In genomic region chr3:187186801-187187421, GRCh38 we compare ENCODE assay signal across 9 cellular contexts. TPM values are rescaled to one million over a fixed set of nuclear protein-coding genes. Genes with fewer than 3 reads are reported as not detected.
DNase-seq lines count a peak whose midpoint lies in the region; ATAC-seq, FAIRE-seq and TF ChIP-seq lines count a peak whose summit lies in the region.
"Had no signal": no experiment of that assay in that cellular context is flagged by ENCODE, and none has a peak within 500 bp of the region (broad histone marks: within the 10 kb centered on the region; RNA-seq: fewer than 3 reads in every experiment).

No MANE protein-coding gene starts in this region.

- H3K36me3 ChIP-seq in PC-3 (ENCODE audit: low read depth, low read length) (no peaks in the 10 kb centered on the region), prostate gland (no peaks in the 10 kb centered on the region)

- 48% methylated on average over 5 of the region's 5 CpGs for WGBS in prostate gland

- peaks cover 10% of the 10 kb centered on the region for H3F3A ChIP-seq in PC-3 (ENCODE audit: low read length, unreplicated experiment)

- H3K9me3 Mint-ChIP-seq in progenitor cell of endocrine pancreas (ENCODE audit: low read depth): no peaks in the 10 kb centered on the region
- no peaks in the 10 kb centered on the region for H3K9me3 Mint-ChIP-seq in endothelial cell (ENCODE audit: unreplicated experiment)

- no TSS peak for BruUV-seq in PC-3 (replicated peaks; lab: Mats Ljungman, UMichigan)

- H3K4me2 ChIP-seq in PC-3 (ENCODE audit: low read length): peak overlapping the region; percentile 50

- peaks cover 35% of the 10 kb centered on the region for H3K4me1 ChIP-seq in PC-3 (ENCODE audit: insufficient read depth, low read length)
- no peaks in the 10 kb centered on the region for H3K4me1 ChIP-seq in prostate gland (replicated peaks)

- ATAC-seq in PC-3: peak; percentile 85

- H3K9ac ChIP-seq in PC-3 (ENCODE audit: low read length): no peak overlapping the region

- peaks cover 17% of the 10 kb centered on the region for H3K27me3 Mint-ChIP-seq in progenitor cell of endocrine pancreas
- H3K27me3 Mint-ChIP-seq in endothelial cell (ENCODE audit: unreplicated experiment): no peaks in the 10 kb centered on the region

- H3K27me3 ChIP-seq in PC-3 (ENCODE audit: low read length) (no peaks in the 10 kb centered on the region), prostate gland (replicated peaks; ENCODE audit: insufficient read depth) (no peaks in the 10 kb centered on the region)

- no peaks in the 10 kb centered on the region for H3K79me2 ChIP-seq in PC-3 (ENCODE audit: low read length)

- H3K9me3 ChIP-seq in PC-3 (ENCODE audit: low read length) (no peaks in the 10 kb centered on the region), prostate gland (no peaks in the 10 kb centered on the region)

- H3K4me1 Mint-ChIP-seq in progenitor cell of endocrine pancreas (ENCODE audit: low read depth): peaks cover 3% of the 10 kb centered on the region
- H3K4me1 Mint-ChIP-seq in endothelial cell (ENCODE audit: unreplicated experiment): peaks cover 2% of the 10 kb centered on the region

- no peaks in the 10 kb centered on the region for H3K9me2 ChIP-seq in PC-3 (replicated peaks; ENCODE audit: low read length)

- DNase-seq in GM04504 (ENCODE audit: low read depth): peak; percentile 40
- peak; percentile 92 for DNase-seq in PC-3
- DNase-seq in fibroblast of the aortic adventitia (ENCODE audit: low read depth): peak; percentile 96
- DNase-seq in prostate gland (ENCODE audit: low spot score): peak; percentile 11
- DNase-seq in ecto neural progenitor cell (ENCODE audit: low spot score): no peak
- no peak for DNase-seq in progenitor cell of endocrine pancreas (ENCODE audit: low spot score, unreplicated experiment)
- DNase-seq in GM19239 (ENCODE audit: insufficient read length, low spot score): no peak
- DNase-seq in endothelial cell (ENCODE audit: low spot score): no peak
- DNase-seq: activated CD4-positive, CD25-positive, alpha-beta regulatory T cell treated with anti-CD3 and anti-CD28 coated beads, Interleukin-2, amount 50 U/mL, for 72 hours had no signal

- intact Hi-C loops in PC-3 (cut with micrococcal nuclease) (no loop called here), prostate gland (cut with DNase I) (no loop called here)

- CTCF ChIA-PET in PC-3 (lab: Charles Lee): interaction anchor here (0.9 kb wide), 1 partner anchor 33 kb away, joined by 7 read pairs; no protein-coding TSS in a partner anchor

- no peak for TF ChIP-seq POLR2A in prostate gland (IDR thresholded peaks at IDR 0.05)

- H3K36me3 Mint-ChIP-seq in progenitor cell of endocrine pancreas (ENCODE audit: insufficient read depth) (no peaks in the 10 kb centered on the region), endothelial cell (ENCODE audit: low read depth, unreplicated experiment) (no peaks in the 10 kb centered on the region)

- FAIRE-seq in GM19239 (lab: Jason Lieb, UNC): no peak

- no peaks in the 10 kb centered on the region for H4K20me1 ChIP-seq in PC-3 (ENCODE audit: low read length)

- H3K27ac ChIP-seq in PC-3 (ENCODE audit: low read length) (peak overlapping the region; percentile 83), prostate gland (peak overlapping the region; percentile 29 to 53)

- TF ChIP-seq CTCF in PC-3 (conservative IDR thresholded peaks at IDR 0.05; ENCODE audit: low read depth, low read length): no peak
- no peak for TF ChIP-seq CTCF in fibroblast of the aortic adventitia (IDR thresholded peaks at IDR 0.05; ENCODE audit: insufficient read depth, low read length)
- no peak for TF ChIP-seq CTCF in prostate gland (IDR thresholded peaks at IDR 0.05)
- no peak for TF ChIP-seq CTCF in progenitor cell of endocrine pancreas (IDR thresholded peaks at IDR 0.05; ENCODE audit: unreplicated experiment)
- no peak for TF ChIP-seq CTCF in endothelial cell (IDR thresholded peaks at IDR 0.05; ENCODE audit: unreplicated experiment)

- H3K4me3 ChIP-seq in PC-3 (ENCODE audit: low read length) (peak overlapping the region; percentile 30), fibroblast of the aortic adventitia (ENCODE audit: low read depth, low read length) (no peak overlapping the region), prostate gland (no peak overlapping the region)

- H3K27ac Mint-ChIP-seq in progenitor cell of endocrine pancreas (no peak overlapping the region), endothelial cell (ENCODE audit: unreplicated experiment) (no peak overlapping the region)

- POLR2A ChIA-PET in PC-3 (lab: Charles Lee; ENCODE audit: unreplicated experiment): no interaction called here

- H2AFZ ChIP-seq in PC-3 (ENCODE audit: low read length): peak overlapping the region; percentile 43

- no peak overlapping the region for H3K4me3 Mint-ChIP-seq in progenitor cell of endocrine pancreas (ENCODE audit: low read depth)
- H3K4me3 Mint-ChIP-seq in endothelial cell (ENCODE audit: unreplicated experiment): no peak overlapping the region

RNA-seq across cellular contexts. Expression of gene RTP1, which starts 10.4 kb away (rescaled TPM):
- total RNA-seq in PC-3 (2014; rRNA removed) (not detected in 2 replicates), fibroblast of the aortic adventitia (ENCODE audit: low replicate concordance) (not detected in 2 replicates), prostate gland (not detected), progenitor cell of endocrine pancreas (not detected in 2 replicates), endothelial cell (ENCODE audit: unreplicated experiment) (not detected)

RNA-seq across cellular contexts. Expression of gene RPL39L, which starts 47.6 kb away (rescaled TPM):
- total RNA-seq in PC-3 (2014; rRNA removed) (155 and 175 TPM in 2 replicates), fibroblast of the aortic adventitia (ENCODE audit: low replicate concordance) (2.8 and 33.8 TPM in 2 replicates), prostate gland (10 to 100 TPM; 27.5 to 57.9 TPM), progenitor cell of endocrine pancreas (10.5 and 11.5 TPM in 2 replicates), endothelial cell (ENCODE audit: unreplicated experiment) (8.9 TPM)

Comparison
In these comparisons a context has a peak if more than half of its experiments do, and no peak if none do; other contexts are left out.
1. DNase-seq: peak in GM04504 (single experiment), PC-3 (single experiment), fibroblast of the aortic adventitia (single experiment) and prostate gland (single experiment); none in ecto neural progenitor cell (single experiment), progenitor cell of endocrine pancreas (single experiment), GM19239 (single experiment) and endothelial cell (single experiment).